17 cellular contexts compared by ENCODE assay signal in genomic region chr5:142398719-142399034, GRCh38.
DNase-seq lines count a peak whose midpoint lies in the region; ATAC-seq and TF ChIP-seq lines count a peak whose summit lies in the region.
"Had no signal": no experiment of that assay in that cellular context is flagged by ENCODE, and none has a peak within 500 bp of the region (broad histone marks: within the 10 kb centered on the region; RNA-seq: fewer than 3 reads in every experiment).

No MANE protein-coding gene starts in this region.

- H3K4me1 ChIP-seq in left ventricle myocardium inferior: peaks cover 4% of the 10 kb centered on the region
- no peaks in the 10 kb centered on the region for H3K4me1 ChIP-seq in vagina

- no peak overlapping the region for H3K4me3 ChIP-seq in left ventricle myocardium inferior
- H3K4me3 ChIP-seq in vagina: no peak overlapping the region
- H3K4me3 ChIP-seq: BLaER1 treated with 17β-estradiol and CSF1 and Interleukin-3, amounts not matched to agents 10 nM and 100 nM; GM12878 had no signal

- H3K27me3 ChIP-seq in left ventricle myocardium inferior (ENCODE audit: low read depth): no peaks in the 10 kb centered on the region
- H3K27me3 ChIP-seq in vagina: no peaks in the 10 kb centered on the region
- H3K27me3 ChIP-seq: BLaER1 treated with 17β-estradiol and CSF1 and Interleukin-3, amounts not matched to agents 10 nM and 100 nM had no signal

- peaks cover 28% of the 10 kb centered on the region for H3K36me3 Mint-ChIP-seq in nephron (ENCODE audit: low read depth)

- peaks cover 28% of the 10 kb centered on the region for H3K4me1 Mint-ChIP-seq in nephron

- no peaks in the 10 kb centered on the region for H3K27me3 Mint-ChIP-seq in nephron (ENCODE audit: low read depth)
- H3K27me3 Mint-ChIP-seq: B cell had no signal

- H3K36me3 ChIP-seq in left ventricle myocardium inferior (no peaks in the 10 kb centered on the region), vagina (no peaks in the 10 kb centered on the region)

- TF ChIP-seq POLR2A in vagina (IDR thresholded peaks at IDR 0.05): no peak

- DNase-seq in left ventricle myocardium inferior: no peak
- no peak for DNase-seq in Right ventricle myocardium inferior (ENCODE audit: missing footprints)
- no peak for DNase-seq in left colon
- DNase-seq in UCSD-AML1 (lab: John Stamatoyannopoulos, UW; ENCODE audit: unreplicated experiment): no peak
- no peak for DNase-seq in vagina (ENCODE audit: extremely low spot score in 2 of 2)
- DNase-seq: CD8-positive, alpha-beta T cell; COR-L47; DMS 273 treated with DMSO at 0.1 percent for 48 hours; DMS53; DND-41; EL; H9 had no signal

- peaks cover 10% of the 10 kb centered on the region for H3K9me3 ChIP-seq in left ventricle myocardium inferior (replicated peaks)
- no peaks in the 10 kb centered on the region for H3K9me3 ChIP-seq in vagina

- H3K27ac Mint-ChIP-seq in nephron: peak overlapping the region; percentile 5 to 60 (median 27)
- H3K27ac Mint-ChIP-seq: B cell; CD8-positive, alpha-beta T cell had no signal

- H3K27ac ChIP-seq in left ventricle myocardium inferior (replicated peaks) (peak overlapping the region; percentile 12), vagina (no peak overlapping the region)
- H3K27ac ChIP-seq: BLaER1 treated with 17β-estradiol and CSF1 and Interleukin-3, amounts not matched to agents 10 nM and 100 nM had no signal

- TF ChIP-seq CTCF in left ventricle myocardium inferior (IDR thresholded peaks at IDR 0.05; ENCODE audit: borderline replicate concordance) (no peak), nephron (IDR thresholded peaks at IDR 0.05; ENCODE audit: unreplicated experiment in 3 of 3) (no peak), vagina (IDR thresholded peaks at IDR 0.05) (no peak)

- intact Hi-C loops in left ventricle myocardium inferior (cut with micrococcal nuclease): no loop called here
- intact Hi-C loops in Right ventricle myocardium inferior (cut with DNase I): no loop called here
- intact Hi-C loops in left colon (cut with DNase I, micrococcal nuclease): no loop called here
- intact Hi-C loops in vagina (cut with DNase I): no loop called here

- H3K4me3 Mint-ChIP-seq in nephron: no peak overlapping the region
- H3K4me3 Mint-ChIP-seq: B cell; CD8-positive, alpha-beta T cell; H9 had no signal

- ATAC-seq in Right ventricle myocardium inferior (no peak), left colon (peak; percentile 73), GM19351 (IDR thresholded peaks at IDR 0.05; ENCODE audit: unreplicated experiment) (no peak)
- ATAC-seq: CD8-positive, alpha-beta T cell; GM12878 had no signal

- peaks cover 29% of the 10 kb centered on the region for H3K9me3 Mint-ChIP-seq in nephron
